8 cellular contexts compared by ENCODE assay signal in the genomic region with DNA sequence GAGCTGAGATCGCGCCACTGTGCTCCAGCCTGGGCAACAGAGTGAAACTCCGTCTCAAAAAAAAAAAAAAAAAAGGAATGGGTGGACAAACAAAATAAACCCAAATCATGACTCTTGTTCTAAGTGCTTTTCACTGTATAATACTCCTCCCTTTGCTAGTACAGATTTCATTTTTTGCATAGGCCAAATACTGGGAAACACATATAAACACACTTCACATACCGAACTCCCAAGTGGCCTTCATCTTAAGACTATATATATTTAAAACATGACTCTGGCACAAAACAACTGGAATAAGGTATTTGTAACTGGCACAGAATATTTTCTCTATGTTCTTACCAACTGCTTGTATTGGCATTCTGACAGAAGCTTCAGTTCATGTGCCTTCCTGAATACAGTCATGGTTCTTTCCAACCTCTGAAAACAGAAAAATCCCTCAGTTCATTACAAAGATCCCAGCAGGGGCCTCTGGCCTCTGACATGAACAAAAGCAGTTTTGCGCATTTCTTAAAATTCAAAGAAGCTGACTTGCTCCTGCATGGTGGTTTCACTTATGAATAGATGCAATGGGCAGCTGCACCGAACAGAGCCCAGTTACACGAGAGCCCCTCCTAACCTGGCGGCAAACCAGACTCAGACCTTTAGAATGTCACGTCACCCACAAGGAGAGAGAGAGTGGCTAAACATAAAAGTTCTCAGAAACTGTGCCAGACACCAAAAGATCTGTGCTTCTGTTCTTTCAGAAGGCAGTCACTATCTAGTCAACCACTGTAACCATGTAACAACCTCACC. TPM values are rescaled to one million over a fixed set of nuclear protein-coding genes. Genes with fewer than 3 reads are reported as not detected.
DNase-seq lines count a peak whose midpoint lies in the region; ATAC-seq and TF ChIP-seq lines count a peak whose summit lies in the region.

No MANE protein-coding gene starts in this region.

- H3K4me3 Mint-ChIP-seq in activated CD4-positive, alpha-beta memory T cell treated with anti-CD3 and anti-CD28 coated beads for 36 hours, result no peak overlapping the region

- whole genome bisulfite sequencing in prostate gland, result 64% methylated on average over 9 of the region's 9 CpGs

- CTCF ChIA-PET in activated CD4-positive, alpha-beta memory T cell treated with anti-CD3 and anti-CD28 coated beads for 36 hours (lab: Charles Lee), result interaction anchor here (0.6 kb wide), 1 partner anchor 126 kb away, joined by 3 read pairs; no protein-coding TSS in a partner anchor

- TF ChIP-seq CTCF in choroid plexus epithelial cell (conservative IDR thresholded peaks at IDR 0.05; ENCODE audit: low read depth, low read length), result no peak
- no peak for TF ChIP-seq CTCF in prostate gland (IDR thresholded peaks at IDR 0.05)

- H3K27ac Mint-ChIP-seq in activated CD4-positive, alpha-beta memory T cell treated with anti-CD3 and anti-CD28 coated beads for 36 hours, result peak overlapping the region; percentile 87

- H3K9me3 Mint-ChIP-seq in activated CD4-positive, alpha-beta memory T cell treated with anti-CD3 and anti-CD28 coated beads for 36 hours, result no peaks in the 10 kb centered on the region

- H3K4me3 ChIP-seq in choroid plexus epithelial cell (ENCODE audit: low read depth, low read length), result no peak overlapping the region
- peak overlapping the region in 1 of 2 donors; percentile 0 for H3K4me3 ChIP-seq in prostate gland

- intact Hi-C loops in activated CD4-positive, alpha-beta memory T cell treated with anti-CD3 and anti-CD28 coated beads for 36 hours (cut with micrococcal nuclease), result loop anchor here (1.0 kb wide), 1 partner anchor 23 kb away; a partner anchor contains a TSS
- intact Hi-C loops in prostate gland (cut with DNase I), result no loop called here

- peak; percentile 10 for DNase-seq in EH (ENCODE audit: low read depth)
- DNase-seq in activated CD4-positive, alpha-beta memory T cell treated with anti-CD3 and anti-CD28 coated beads for 36 hours, result peak; percentile 54
- peak; percentile 96 for DNase-seq in choroid plexus epithelial cell (ENCODE audit: low read depth)
- DNase-seq in prostate gland (ENCODE audit: low spot score), result peak; percentile 35
- no peak for DNase-seq in NCI-H146 treated with DMSO at 0.1 percent for 48 hours (lab: John Stamatoyannopoulos, UW; ENCODE audit: unreplicated experiment)
- no peak for DNase-seq in GDM1 (lab: John Stamatoyannopoulos, UW)
- no peak for DNase-seq in ureter (ENCODE audit: low spot score)

- H3K27ac ChIP-seq in prostate gland, result peak overlapping the region; percentile 53 to 81

- no peaks in the 10 kb centered on the region for H3K27me3 Mint-ChIP-seq in activated CD4-positive, alpha-beta memory T cell treated with anti-CD3 and anti-CD28 coated beads for 36 hours

- peaks cover 36% of the 10 kb centered on the region for H3K36me3 Mint-ChIP-seq in activated CD4-positive, alpha-beta memory T cell treated with anti-CD3 and anti-CD28 coated beads for 36 hours

- H3K4me1 ChIP-seq in prostate gland (replicated peaks), result peaks cover 6% of the 10 kb centered on the region

- TF ChIP-seq POLR2A in prostate gland (IDR thresholded peaks at IDR 0.05), result no peak

- H3K4me1 Mint-ChIP-seq in activated CD4-positive, alpha-beta memory T cell treated with anti-CD3 and anti-CD28 coated beads for 36 hours (ENCODE audit: low read depth), result peaks cover 14% of the 10 kb centered on the region

- no peak for ATAC-seq in HG02870 (IDR thresholded peaks at IDR 0.05; ENCODE audit: unreplicated experiment)

- H3K9me3 ChIP-seq in prostate gland, result no peaks in the 10 kb centered on the region

- POLR2A ChIA-PET in activated CD4-positive, alpha-beta memory T cell treated with anti-CD3 and anti-CD28 coated beads for 36 hours (lab: Charles Lee), result interaction anchor here (1.0 kb wide), 1 partner anchor 24 kb away, joined by 3 read pairs; a partner anchor contains a TSS

- H3K27me3 ChIP-seq in prostate gland (replicated peaks; ENCODE audit: insufficient read depth), result no peaks in the 10 kb centered on the region

- peaks cover 0 to 3% of the 10 kb centered on the region in 2 donors for H3K36me3 ChIP-seq in prostate gland

RNA-seq across cellular contexts. Expression of a gene that starts 19.1 kb away (rescaled TPM):
- 10 to 100 TPM; 49.6 to 50.3 TPM for total RNA-seq in activated CD4-positive, alpha-beta memory T cell treated with anti-CD3 and anti-CD28 coated beads for 36 hours
- total RNA-seq in prostate gland, result 100 to 1,000 TPM; 124 to 125 TPM
- 24.3 TPM for total RNA-seq in ureter

RNA-seq across cellular contexts. Expression of a gene that starts 23.4 kb away (rescaled TPM):
- total RNA-seq in activated CD4-positive, alpha-beta memory T cell treated with anti-CD3 and anti-CD28 coated beads for 36 hours, result 100 to 1,000 TPM in 1 of 2 experiments, 10 to 100 TPM in 1; 99.4 to 109 TPM
- total RNA-seq in prostate gland (10 to 100 TPM; 30.3 to 35.2 TPM), ureter (60.2 TPM)

RNA-seq across cellular contexts. Expression of a gene that starts 58.7 kb away (rescaled TPM):
- 10 to 100 TPM; 59.5 to 65.5 TPM for total RNA-seq in activated CD4-positive, alpha-beta memory T cell treated with anti-CD3 and anti-CD28 coated beads for 36 hours
- 10 to 100 TPM; 16.5 to 25.2 TPM for total RNA-seq in prostate gland
- 25.9 TPM for total RNA-seq in ureter

Comparison
In these comparisons a context has a peak if more than half of its experiments do, and no peak if none do; other contexts are left out.
1. DNase-seq: peak in EH (single experiment), activated CD4-positive, alpha-beta memory T cell treated with anti-CD3 and anti-CD28 coated beads for 36 hours (single experiment), choroid plexus epithelial cell (single experiment) and prostate gland (single experiment); none in NCI-H146 treated with DMSO at 0.1 percent for 48 hours (single experiment), GDM1 (single experiment) and ureter (single experiment).